Comparison of ENCODE assay signal across 9 cellular contexts in the genomic region with DNA sequence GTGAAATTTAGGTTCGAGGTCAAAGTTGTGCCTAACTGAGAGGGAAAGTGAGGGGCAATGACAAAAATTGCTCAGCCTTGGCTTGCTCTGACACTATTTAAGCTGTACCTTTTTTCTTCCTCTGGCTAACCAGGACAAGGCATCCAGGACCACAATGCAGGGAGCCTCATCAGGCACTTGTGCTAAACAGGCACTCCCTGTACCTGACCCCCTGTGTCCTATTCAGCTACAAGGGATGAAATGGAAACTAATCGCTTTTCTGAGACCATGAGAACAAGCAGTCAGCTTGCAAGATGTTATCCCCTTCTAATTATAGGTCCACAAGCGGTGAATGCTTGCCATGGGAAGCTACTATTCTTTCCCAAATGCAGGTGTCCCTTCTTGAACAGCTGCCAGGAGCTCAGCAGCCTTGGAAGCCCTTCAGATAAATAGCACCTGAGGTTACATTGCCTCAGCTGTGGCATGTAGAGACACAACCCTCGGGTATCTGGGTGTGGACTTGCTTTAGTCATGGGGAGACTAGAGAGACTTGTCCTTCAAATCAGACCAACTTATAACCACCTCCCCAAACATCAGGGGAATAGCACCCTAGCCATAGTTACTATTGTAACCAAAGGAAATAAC. TPM values are rescaled to one million over a fixed set of nuclear protein-coding genes. Genes with fewer than 3 reads are reported as not detected.
DNase-seq lines count a peak whose midpoint lies in the region; ATAC-seq and TF ChIP-seq lines count a peak whose summit lies in the region.
"Had no signal": no experiment of that assay in that cellular context is flagged by ENCODE, and none has a peak within 500 bp of the region (broad histone marks: within the 10 kb centered on the region; RNA-seq: fewer than 3 reads in every experiment).

No MANE protein-coding gene starts in this region.

- H2AK5ac ChIP-seq in mesenchymal stem cell (ENCODE audit: low read length, severe bottlenecking) = no peak overlapping the region

- no peaks in the 10 kb centered on the region for H3K9me2 ChIP-seq in PC-3 (replicated peaks; ENCODE audit: low read length)

- H4K8ac ChIP-seq in mesenchymal stem cell (ENCODE audit: low read length) = peak overlapping the region; percentile 17

- H3K9me3 ChIP-seq in PC-3 (ENCODE audit: low read length) (no peaks in the 10 kb centered on the region), mesenchymal stem cell (ENCODE audit: control insufficient read depth, low read length) (no peaks in the 10 kb centered on the region), Peyer's patch (no peaks in the 10 kb centered on the region)

- no TSS peak for BruUV-seq in PC-3 (replicated peaks; lab: Mats Ljungman, UMichigan)

- no peaks in the 10 kb centered on the region for H3F3A ChIP-seq in PC-3 (ENCODE audit: low read length, unreplicated experiment)

- no peaks in the 10 kb centered on the region for H3K79me2 ChIP-seq in PC-3 (ENCODE audit: low read length)

- CTCF ChIA-PET in PC-3 (lab: Charles Lee) = no interaction called here

- 66% methylated on average over 4 of the region's 4 CpGs for WGBS in mesenchymal stem cell

- H3K27me3 ChIP-seq in PC-3 (ENCODE audit: low read length) = no peaks in the 10 kb centered on the region
- no peaks in the 10 kb centered on the region for H3K27me3 ChIP-seq in mesenchymal stem cell (ENCODE audit: control insufficient read depth in 1 of 2, insufficient read depth in 1 of 2, low read length in 2 of 2)
- H3K27me3 ChIP-seq in Peyer's patch = no peaks in the 10 kb centered on the region

- H4K91ac ChIP-seq in mesenchymal stem cell (ENCODE audit: low read length) = no peak overlapping the region

- H2AFZ ChIP-seq in PC-3 (ENCODE audit: low read length) (no peak overlapping the region), mesenchymal stem cell (ENCODE audit: low read depth, low read length) (no peak overlapping the region)

- H3K79me1 ChIP-seq in mesenchymal stem cell (replicated peaks; ENCODE audit: low read length, poor library complexity, severe bottlenecking) = no peaks in the 10 kb centered on the region

- H2BK120ac ChIP-seq in mesenchymal stem cell (ENCODE audit: low read depth, low read length) = no peak overlapping the region

- DNase-seq in COR-L47 (lab: John Stamatoyannopoulos, UW) (peak; percentile 97), NCI-H146 treated with DMSO at 0.1 percent for 48 hours (lab: John Stamatoyannopoulos, UW; ENCODE audit: unreplicated experiment) (peak; percentile 85), PC-3 (peak; percentile 29), mesenchymal stem cell (no peak), cerebellar nuclear complex (lab: John Stamatoyannopoulos, UW) (no peak), T1000 (lab: John Stamatoyannopoulos, UW) (no peak), Peyer's patch (no peak), SKM-1 (lab: John Stamatoyannopoulos, UW; ENCODE audit: unreplicated experiment) (no peak)
- DNase-seq: retina had no signal

- no peak overlapping the region for H3K23ac ChIP-seq in mesenchymal stem cell (ENCODE audit: low read length in 2 of 2)

- POLR2A ChIA-PET in PC-3 (lab: Charles Lee; ENCODE audit: unreplicated experiment) = no interaction called here

- ATAC-seq in PC-3 = peak; percentile 39

- no peak for TF ChIP-seq CTCF in PC-3 (conservative IDR thresholded peaks at IDR 0.05; ENCODE audit: low read depth, low read length)
- TF ChIP-seq CTCF in Peyer's patch (IDR thresholded peaks at IDR 0.05) = no peak

- H3K36me3 ChIP-seq in PC-3 (ENCODE audit: low read depth, low read length) (no peaks in the 10 kb centered on the region), mesenchymal stem cell (ENCODE audit: control insufficient read depth in 1 of 2, insufficient read depth in 2 of 2, low read depth in 1 of 2, low read length in 2 of 2) (no peaks in the 10 kb centered on the region), Peyer's patch (no peaks in the 10 kb centered on the region)

- H3K4ac ChIP-seq in mesenchymal stem cell (ENCODE audit: low read depth in 1 of 2, low read length in 2 of 2) = no peak overlapping the region

- no peak overlapping the region for H2BK15ac ChIP-seq in mesenchymal stem cell (ENCODE audit: low read depth, poor library complexity, severe bottlenecking)

- H3K4me2 ChIP-seq in PC-3 (ENCODE audit: low read length) (no peak overlapping the region), mesenchymal stem cell (ENCODE audit: low read length, poor library complexity, severe bottlenecking) (no peak overlapping the region)

- H3K18ac ChIP-seq in mesenchymal stem cell (ENCODE audit: low read depth in 1 of 2, low read length in 2 of 2) = no peak overlapping the region

- no peaks in the 10 kb centered on the region for H4K20me1 ChIP-seq in PC-3 (ENCODE audit: low read length)

- H3K14ac ChIP-seq in mesenchymal stem cell (ENCODE audit: low read length in 2 of 2) = no peak overlapping the region

- no peak overlapping the region for H3K9ac ChIP-seq in PC-3 (ENCODE audit: low read length)
- H3K9ac ChIP-seq in mesenchymal stem cell (ENCODE audit: low read length) = no peak overlapping the region

- no peak overlapping the region for H3K4me3 ChIP-seq in PC-3 (ENCODE audit: low read length)
- H3K4me3 ChIP-seq in mesenchymal stem cell (ENCODE audit: insufficient read depth in 1 of 2, low read depth in 1 of 2, low read length in 2 of 2) = no peak overlapping the region
- no peak overlapping the region for H3K4me3 ChIP-seq in Peyer's patch

- H2BK5ac ChIP-seq in mesenchymal stem cell (ENCODE audit: low read depth, low read length, poor library complexity, severe bottlenecking) = no peak overlapping the region

- H3K27ac ChIP-seq in PC-3 (ENCODE audit: low read length) (no peak overlapping the region), mesenchymal stem cell (ENCODE audit: low read length, poor library complexity, severe bottlenecking) (no peak overlapping the region), Peyer's patch (no peak overlapping the region)

- H2BK12ac ChIP-seq in mesenchymal stem cell (ENCODE audit: low read length in 2 of 2) = no peak overlapping the region

- TF ChIP-seq POLR2A in Peyer's patch (IDR thresholded peaks at IDR 0.05) = no peak

- intact Hi-C loops in PC-3 (cut with micrococcal nuclease) = loop anchor here (2.0 kb wide), 1 partner anchor 67 kb away; no protein-coding TSS in a partner anchor

- H3K4me1 ChIP-seq in PC-3 (ENCODE audit: insufficient read depth, low read length) = peaks cover 19% of the 10 kb centered on the region; the same call in 1 of the 2 replicates
- peaks cover 3% of the 10 kb centered on the region for H3K4me1 ChIP-seq in mesenchymal stem cell (ENCODE audit: control insufficient read depth, insufficient read depth, low read depth, low read length)
- H3K4me1 ChIP-seq in Peyer's patch = no peaks in the 10 kb centered on the region

RNA-seq across cellular contexts. Expression of a gene that starts 19.1 kb away (rescaled TPM):
- total RNA-seq in PC-3 (2014; rRNA removed) (181 and 204 TPM in 2 replicates), Peyer's patch (100 to 1,000 TPM; 201 to 357 (median 225) TPM)
- polyA plus RNA-seq in mesenchymal stem cell (2013, experiment 1 of 2) = 31.2 TPM
- 32.5 TPM for polyA plus RNA-seq in mesenchymal stem cell (2013, experiment 2 of 2)

Comparison
In these comparisons a context has a peak if more than half of its experiments do, and no peak if none do; other contexts are left out.
1. DNase-seq: peak in COR-L47 (single experiment), NCI-H146 treated with DMSO at 0.1 percent for 48 hours (single experiment) and PC-3 (single experiment); none in mesenchymal stem cell (single experiment), cerebellar nuclear complex (0 of 2), T1000 (single experiment), Peyer's patch (0 of 3) and SKM-1 (single experiment).